In genomic region chr2:127423476-127423840, GRCh38 we compare ENCODE assay signal across 8 cellular contexts. TPM values are rescaled to one million over a fixed set of nuclear protein-coding genes. Genes with fewer than 3 reads are reported as not detected.
DNase-seq lines count a peak whose midpoint lies in the region; ATAC-seq and TF ChIP-seq lines count a peak whose summit lies in the region.

No MANE protein-coding gene starts in this region.

- WGBS in lung, 2 donors: 3% methylated on average over 28 to 30 of the region's 30 CpGs

- TF ChIP-seq CTCF in HL-60 (IDR thresholded peaks at IDR 0.05; ENCODE audit: insufficient read depth, low read length): no peak
- no peak for TF ChIP-seq CTCF in lung (IDR thresholded peaks at IDR 0.05; ENCODE audit: control extremely low read depth, extremely low read depth)

- peak overlapping the region; percentile 44 for H3K4me3 Mint-ChIP-seq in activated naive CD8-positive, alpha-beta T cell treated with anti-CD3 and anti-CD28 coated beads, Interleukin-2, amount 10 ng/mL, durations not matched to agents 7 days and 5 days

- H3K9ac ChIP-seq in BLaER1 treated with 17β-estradiol and CSF1 and Interleukin-3, amounts not matched to agents 10 nM and 100 nM: peak overlapping the region in 5 of 11 experiments; percentile 17 to 36 (median 26); a peak in 5 of 22 replicates

- no peaks in the 10 kb centered on the region for H3K36me3 Mint-ChIP-seq in activated naive CD8-positive, alpha-beta T cell treated with anti-CD3 and anti-CD28 coated beads, Interleukin-2, amount 10 ng/mL, durations not matched to agents 7 days and 5 days

- DNase-seq in HL-60 (ENCODE audit: low read depth in 1 of 2, low spot score in 1 of 2) (no peak), lung (ENCODE audit: low spot score) (peak; percentile 27), GOT3 (lab: John Stamatoyannopoulos, UW) (no peak), UCSD-AML1 (lab: John Stamatoyannopoulos, UW; ENCODE audit: unreplicated experiment) (no peak)
- DNase-seq in activated naive CD8-positive, alpha-beta T cell treated with anti-CD3 and anti-CD28 coated beads, Interleukin-2, amount 10 ng/mL, durations not matched to agents 7 days and 5 days: peak; percentile 41
- no peak for DNase-seq in effector memory CD4-positive, alpha-beta T cell

- POLR2A ChIA-PET in activated naive CD8-positive, alpha-beta T cell treated with anti-CD3 and anti-CD28 coated beads, Interleukin-2, amount 10 ng/mL, durations not matched to agents 7 days and 5 days (lab: Charles Lee): no interaction called here

- peaks cover 28 to 46% (median 36%) of the 10 kb centered on the region in 11 experiments for H3K27me3 ChIP-seq in BLaER1 treated with 17β-estradiol and CSF1 and Interleukin-3, amounts not matched to agents 10 nM and 100 nM
- no peaks in the 10 kb centered on the region for H3K27me3 ChIP-seq in HL-60 (ENCODE audit: insufficient read depth, poor library complexity, severe bottlenecking)
- no peaks in the 10 kb centered on the region for H3K27me3 ChIP-seq in lung (ENCODE audit: control insufficient read depth, insufficient read depth)
- H3K27me3 ChIP-seq in effector memory CD4-positive, alpha-beta T cell (replicated peaks; ENCODE audit: control insufficient read depth, insufficient read depth, low read length, poor library complexity, severe bottlenecking): peaks cover 12% of the 10 kb centered on the region

- peaks cover 28 to 59% (median 48%) of the 10 kb centered on the region in 10 experiments for H3K4me1 ChIP-seq in BLaER1 treated with 17β-estradiol and CSF1 and Interleukin-3, amounts not matched to agents 10 nM and 100 nM
- H3K4me1 ChIP-seq in lung (ENCODE audit: control insufficient read depth in 2 of 2, insufficient read depth in 2 of 2, low read length in 2 of 2): peaks cover 0 to 3% of the 10 kb centered on the region in 2 donors
- H3K4me1 ChIP-seq in effector memory CD4-positive, alpha-beta T cell (ENCODE audit: control insufficient read depth, insufficient read depth, low read length, poor library complexity, severe bottlenecking): peaks cover 6% of the 10 kb centered on the region

- peaks cover 0 to 11% (median 5%) of the 10 kb centered on the region in 11 experiments; a peak in 9 of 22 replicates for H4K20me1 ChIP-seq in BLaER1 treated with 17β-estradiol and CSF1 and Interleukin-3, amounts not matched to agents 10 nM and 100 nM

- peak overlapping the region; percentile 74 to 99 (median 88) for H3K4me2 ChIP-seq in BLaER1 treated with 17β-estradiol and CSF1 and Interleukin-3, amounts not matched to agents 10 nM and 100 nM

- H3K9me3 ChIP-seq in BLaER1 treated with 17β-estradiol and CSF1 and Interleukin-3, amounts not matched to agents 10 nM and 100 nM (replicated peaks in 1 of 11): no peaks in the 10 kb centered on the region
- H3K9me3 ChIP-seq in lung (ENCODE audit: control insufficient read depth in 2 of 2, insufficient read depth in 1 of 2, low read length in 1 of 2): peaks cover 0 to 2% of the 10 kb centered on the region in 2 donors
- H3K9me3 ChIP-seq in effector memory CD4-positive, alpha-beta T cell (ENCODE audit: control insufficient read depth, low read length): no peaks in the 10 kb centered on the region

- H3K4me3 ChIP-seq in BLaER1 treated with 17β-estradiol and CSF1 and Interleukin-3, amounts not matched to agents 10 nM and 100 nM: peak overlapping the region; percentile 22 to 66 (median 46); a peak in 16 of 20 replicates
- H3K4me3 ChIP-seq in HL-60 (replicated peaks; ENCODE audit: insufficient read depth, low read length) (peak overlapping the region; percentile 28), lung (no peak overlapping the region)
- no peak overlapping the region for H3K4me3 ChIP-seq in effector memory CD4-positive, alpha-beta T cell (ENCODE audit: insufficient read depth, low read depth, low read length, poor library complexity, severe bottlenecking)

- peaks cover 4% of the 10 kb centered on the region for H3K4me1 Mint-ChIP-seq in activated naive CD8-positive, alpha-beta T cell treated with anti-CD3 and anti-CD28 coated beads, Interleukin-2, amount 10 ng/mL, durations not matched to agents 7 days and 5 days

- peak; percentile 46 for ATAC-seq in activated naive CD8-positive, alpha-beta T cell treated with anti-CD3 and anti-CD28 coated beads, Interleukin-2, amount 10 ng/mL, durations not matched to agents 7 days and 5 days (ENCODE audit: low read depth)
- ATAC-seq in lung (ENCODE audit: insufficient read depth, low FRiP score) (no peak), HG02571 (IDR thresholded peaks at IDR 0.05; ENCODE audit: unreplicated experiment) (no peak)

- H3K36me3 ChIP-seq in BLaER1 treated with 17β-estradiol and CSF1 and Interleukin-3, amounts not matched to agents 10 nM and 100 nM: no peaks in the 10 kb centered on the region
- H3K36me3 ChIP-seq in lung (ENCODE audit: control insufficient read depth in 2 of 2, insufficient read depth in 2 of 2, low read length in 2 of 2): no peaks in the 10 kb centered on the region
- no peaks in the 10 kb centered on the region for H3K36me3 ChIP-seq in effector memory CD4-positive, alpha-beta T cell (ENCODE audit: control insufficient read depth, insufficient read depth, low read length)

- no peak overlapping the region for H3K27ac ChIP-seq in BLaER1 treated with 17β-estradiol and CSF1 and Interleukin-3, amounts not matched to agents 10 nM and 100 nM
- no peak overlapping the region for H3K27ac ChIP-seq in HL-60 (replicated peaks)
- no peak overlapping the region for H3K27ac ChIP-seq in lung (ENCODE audit: low read depth in 1 of 2, low read length in 1 of 2)
- no peak overlapping the region for H3K27ac ChIP-seq in effector memory CD4-positive, alpha-beta T cell (ENCODE audit: insufficient read depth, low read length, poor library complexity, severe bottlenecking)

- H3K27ac Mint-ChIP-seq in activated naive CD8-positive, alpha-beta T cell treated with anti-CD3 and anti-CD28 coated beads, Interleukin-2, amount 10 ng/mL, durations not matched to agents 7 days and 5 days: no peak overlapping the region

- no peaks in the 10 kb centered on the region for H3K9me3 Mint-ChIP-seq in activated naive CD8-positive, alpha-beta T cell treated with anti-CD3 and anti-CD28 coated beads, Interleukin-2, amount 10 ng/mL, durations not matched to agents 7 days and 5 days

- H3K27me3 Mint-ChIP-seq in activated naive CD8-positive, alpha-beta T cell treated with anti-CD3 and anti-CD28 coated beads, Interleukin-2, amount 10 ng/mL, durations not matched to agents 7 days and 5 days: peaks cover 40% of the 10 kb centered on the region

RNA-seq across cellular contexts. Expression of gene PROC, which starts 5.2 kb away (rescaled TPM):
- total RNA-seq in activated naive CD8-positive, alpha-beta T cell treated with anti-CD3 and anti-CD28 coated beads, Interleukin-2, amount 10 ng/mL, durations not matched to agents 7 days and 5 days: not detected
- under 1 TPM in 1 of 2 donors, not detected in 1; 0.37 TPM for total RNA-seq in lung
- under 1 TPM; 0.10 to 0.22 TPM for polyA plus RNA-seq in lung

RNA-seq across cellular contexts. Expression of gene MAP3K2, which starts 35.7 kb away (rescaled TPM):
- 10 to 100 TPM; 65.2 to 69.0 TPM for total RNA-seq in activated naive CD8-positive, alpha-beta T cell treated with anti-CD3 and anti-CD28 coated beads, Interleukin-2, amount 10 ng/mL, durations not matched to agents 7 days and 5 days
- 10 to 100 TPM; 50.1 to 81.0 TPM for total RNA-seq in lung
- polyA plus RNA-seq in lung: 10 to 100 TPM in 1 of 2 donors, 1 to 10 TPM in 1; 8.1 to 11.6 TPM

Comparison
In these comparisons a context has a peak if more than half of its experiments do, and no peak if none do; other contexts are left out.
1. H3K4me3 ChIP-seq: peak in BLaER1 treated with 17β-estradiol and CSF1 and Interleukin-3, amounts not matched to agents 10 nM and 100 nM (10 of 10) and HL-60 (single experiment); none in lung (single experiment) and effector memory CD4-positive, alpha-beta T cell (single experiment).
2. DNase-seq: peak in activated naive CD8-positive, alpha-beta T cell treated with anti-CD3 and anti-CD28 coated beads, Interleukin-2, amount 10 ng/mL, durations not matched to agents 7 days and 5 days (single experiment) and lung (single experiment); none in HL-60 (0 of 2), effector memory CD4-positive, alpha-beta T cell (0 of 3), GOT3 (single experiment) and UCSD-AML1 (single experiment).